Comparison of ENCODE assay signal across 10 cellular contexts in the genomic region with DNA sequence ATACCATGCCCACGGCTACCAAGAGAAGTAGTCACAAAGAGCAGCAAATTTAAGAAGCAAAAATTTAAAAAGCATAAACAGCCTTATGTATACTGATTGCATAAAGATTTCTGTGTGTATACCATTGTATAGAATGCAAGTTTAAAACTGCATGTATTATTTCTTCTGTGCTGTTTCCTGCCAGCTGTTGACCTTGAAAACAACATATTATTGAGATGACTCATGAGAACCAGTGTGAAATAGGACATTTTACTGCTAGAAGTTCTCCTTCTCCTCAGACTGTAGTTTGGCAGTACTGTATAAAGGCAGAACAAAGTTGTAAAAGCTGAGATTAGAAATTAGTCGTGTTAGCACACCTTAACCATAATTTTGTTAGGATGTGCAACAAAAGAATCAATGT. TPM values are rescaled to one million over a fixed set of nuclear protein-coding genes. Genes with fewer than 3 reads are reported as not detected.
DNase-seq lines count a peak whose midpoint lies in the region; ATAC-seq and TF ChIP-seq lines count a peak whose summit lies in the region.
"Had no signal": no experiment of that assay in that cellular context is flagged by ENCODE, and none has a peak within 500 bp of the region (broad histone marks: within the 10 kb centered on the region; RNA-seq: fewer than 3 reads in every experiment).

No MANE protein-coding gene starts in this region.

- no peaks in the 10 kb centered on the region for H3K27me3 ChIP-seq in mesenchymal stem cell (ENCODE audit: control insufficient read depth in 1 of 2, insufficient read depth in 1 of 2, low read length in 2 of 2)
- H3K27me3 ChIP-seq: stomach had no signal

- no peak overlapping the region for H2BK5ac ChIP-seq in mesenchymal stem cell (ENCODE audit: low read depth, low read length, poor library complexity, severe bottlenecking)

- no peak overlapping the region for H3K4me2 ChIP-seq in mesenchymal stem cell (ENCODE audit: low read length, poor library complexity, severe bottlenecking)

- DNase-seq in AG10803 (ENCODE audit: low read depth) (peak; percentile 80), NCI-H226 (peak; percentile 58), dedifferentiated amniotic fluid mesenchymal stem cell (ENCODE audit: extremely low spot score) (peak; percentile 74), mesenchymal stem cell (peak; percentile 85)
- DNase-seq in stimulated activated naive CD4-positive, alpha-beta T cell treated with Interleukin-2 at 50 U/mL for 16 hours (lab: John Stamatoyannopoulos, UW) = no peak
- no peak for DNase-seq in activated T-helper 2 cell treated with anti-CD3 and anti-CD28 coated beads, Interferon-gamma antibody, Interleukin-2, Interleukin-4, amounts not matched to agents 10 μg/mL and 5 μg/mL and 100 μg/mL, durations not matched to agents 14 hours and 24 hours and 36 hours (ENCODE audit: low spot score)
- DNase-seq: stomach had no signal

- peaks cover 6% of the 10 kb centered on the region for H3K79me1 ChIP-seq in mesenchymal stem cell (replicated peaks; ENCODE audit: low read length, poor library complexity, severe bottlenecking)

- H4K8ac ChIP-seq in mesenchymal stem cell (ENCODE audit: low read length) = no peak overlapping the region

- peak overlapping the region; percentile 78 for H3K9ac ChIP-seq in mesenchymal stem cell (ENCODE audit: low read length)

- WGBS in mesenchymal stem cell = no CpG with 5 or more reads among the region's 2 CpGs

- no peaks in the 10 kb centered on the region for H3K36me3 Mint-ChIP-seq in activated T-helper 2 cell treated with anti-CD3 and anti-CD28 coated beads, Interferon-gamma antibody, Interleukin-2, Interleukin-4, amounts not matched to agents 10 μg/mL and 5 μg/mL and 100 μg/mL, durations not matched to agents 14 hours and 24 hours and 36 hours (ENCODE audit: low read depth)

- H2AK5ac ChIP-seq in mesenchymal stem cell (ENCODE audit: low read length, severe bottlenecking) = no peak overlapping the region

- H2BK15ac ChIP-seq in mesenchymal stem cell (ENCODE audit: low read depth, poor library complexity, severe bottlenecking) = no peak overlapping the region

- H3K27me3 Mint-ChIP-seq in activated T-helper 2 cell treated with anti-CD3 and anti-CD28 coated beads, Interferon-gamma antibody, Interleukin-2, Interleukin-4, amounts not matched to agents 10 μg/mL and 5 μg/mL and 100 μg/mL, durations not matched to agents 14 hours and 24 hours and 36 hours (ENCODE audit: low read depth) = no peaks in the 10 kb centered on the region

- no peaks in the 10 kb centered on the region for H3K36me3 ChIP-seq in mesenchymal stem cell (ENCODE audit: control insufficient read depth in 1 of 2, insufficient read depth in 2 of 2, low read depth in 1 of 2, low read length in 2 of 2)
- H3K36me3 ChIP-seq: stomach had no signal

- H3K27ac ChIP-seq in mesenchymal stem cell (ENCODE audit: low read length, poor library complexity, severe bottlenecking) = peak overlapping the region; percentile 90

- H3K27ac Mint-ChIP-seq in activated T-helper 2 cell treated with anti-CD3 and anti-CD28 coated beads, Interferon-gamma antibody, Interleukin-2, Interleukin-4, amounts not matched to agents 10 μg/mL and 5 μg/mL and 100 μg/mL, durations not matched to agents 14 hours and 24 hours and 36 hours = no peak overlapping the region

- H2AFZ ChIP-seq in mesenchymal stem cell (ENCODE audit: low read depth, low read length) = no peak overlapping the region

- intact Hi-C loops in activated T-helper 2 cell treated with anti-CD3 and anti-CD28 coated beads, Interferon-gamma antibody, Interleukin-2, Interleukin-4, amounts not matched to agents 10 μg/mL and 5 μg/mL and 100 μg/mL, durations not matched to agents 14 hours and 24 hours and 36 hours (cut with micrococcal nuclease) = no loop called here

- H3K4me3 Mint-ChIP-seq in activated T-helper 2 cell treated with anti-CD3 and anti-CD28 coated beads, Interferon-gamma antibody, Interleukin-2, Interleukin-4, amounts not matched to agents 10 μg/mL and 5 μg/mL and 100 μg/mL, durations not matched to agents 14 hours and 24 hours and 36 hours (ENCODE audit: low read depth) = no peak overlapping the region

- H2BK12ac ChIP-seq in mesenchymal stem cell (ENCODE audit: low read length in 2 of 2) = no peak overlapping the region

- no peak overlapping the region for H3K4ac ChIP-seq in mesenchymal stem cell (ENCODE audit: low read depth in 1 of 2, low read length in 2 of 2)

- H3K4me3 ChIP-seq in AG10803 (ENCODE audit: low read length) = no peak overlapping the region
- H3K4me3 ChIP-seq in mesenchymal stem cell (ENCODE audit: insufficient read depth in 1 of 2, low read depth in 1 of 2, low read length in 2 of 2) = peak overlapping the region in 1 of 2 experiments; percentile 11
- H3K4me3 ChIP-seq: K562, stomach had no signal

- no peak overlapping the region for H2BK120ac ChIP-seq in mesenchymal stem cell (ENCODE audit: low read depth, low read length)

- no peak for TF ChIP-seq CTCF in AG10803 (conservative IDR thresholded peaks at IDR 0.05; ENCODE audit: low read length)

- H3K9me3 ChIP-seq in mesenchymal stem cell (ENCODE audit: control insufficient read depth, low read length) = no peaks in the 10 kb centered on the region
- H3K9me3 ChIP-seq: stomach had no signal

- no peak for ATAC-seq in HG03439 (IDR thresholded peaks at IDR 0.05; ENCODE audit: unreplicated experiment)
- no peak for ATAC-seq in GM18498 (IDR thresholded peaks at IDR 0.05; ENCODE audit: unreplicated experiment)
- ATAC-seq: K562 had no signal

- H3K9me3 Mint-ChIP-seq in activated T-helper 2 cell treated with anti-CD3 and anti-CD28 coated beads, Interferon-gamma antibody, Interleukin-2, Interleukin-4, amounts not matched to agents 10 μg/mL and 5 μg/mL and 100 μg/mL, durations not matched to agents 14 hours and 24 hours and 36 hours = no peaks in the 10 kb centered on the region

- H3K18ac ChIP-seq in mesenchymal stem cell (ENCODE audit: low read depth in 1 of 2, low read length in 2 of 2) = no peak overlapping the region

- peaks cover 2% of the 10 kb centered on the region for H3K4me1 ChIP-seq in mesenchymal stem cell (ENCODE audit: control insufficient read depth, insufficient read depth, low read depth, low read length)

- H3K4me1 Mint-ChIP-seq in activated T-helper 2 cell treated with anti-CD3 and anti-CD28 coated beads, Interferon-gamma antibody, Interleukin-2, Interleukin-4, amounts not matched to agents 10 μg/mL and 5 μg/mL and 100 μg/mL, durations not matched to agents 14 hours and 24 hours and 36 hours (ENCODE audit: low read depth) = no peaks in the 10 kb centered on the region

- no peak overlapping the region for H3K23ac ChIP-seq in mesenchymal stem cell (ENCODE audit: low read length in 2 of 2)

- H3K14ac ChIP-seq in mesenchymal stem cell (ENCODE audit: low read length in 2 of 2) = no peak overlapping the region

- H4K91ac ChIP-seq in mesenchymal stem cell (ENCODE audit: low read length) = no peak overlapping the region

RNA-seq across cellular contexts. Expression of a gene that starts 42.3 kb away (rescaled TPM):
- 111 TPM for polyA plus RNA-seq in mesenchymal stem cell (2013, experiment 1 of 2)
- polyA plus RNA-seq in mesenchymal stem cell (2013, experiment 2 of 2) = 130 TPM
- 2.0 and 2.5 TPM in 2 replicates for total RNA-seq in activated T-helper 2 cell treated with anti-CD3 and anti-CD28 coated beads, Interferon-gamma antibody, Interleukin-2, Interleukin-4, amounts not matched to agents 10 μg/mL and 5 μg/mL and 100 μg/mL, durations not matched to agents 14 hours and 24 hours and 36 hours

Comparison
In these comparisons a context has a peak if more than half of its experiments do, and no peak if none do; other contexts are left out.
1. DNase-seq: peak in AG10803 (single experiment), NCI-H226 (single experiment), dedifferentiated amniotic fluid mesenchymal stem cell (single experiment) and mesenchymal stem cell (single experiment); none in stimulated activated naive CD4-positive, alpha-beta T cell treated with Interleukin-2 at 50 U/mL for 16 hours (single experiment) and activated T-helper 2 cell treated with anti-CD3 and anti-CD28 coated beads, Interferon-gamma antibody, Interleukin-2, Interleukin-4, amounts not matched to agents 10 μg/mL and 5 μg/mL and 100 μg/mL, durations not matched to agents 14 hours and 24 hours and 36 hours (single experiment).